In genomic region chr19:35641515-35642151, GRCh38 we compare ENCODE assay signal across 9 cellular contexts. TPM values are rescaled to one million over a fixed set of nuclear protein-coding genes. Genes with fewer than 3 reads are reported as not detected.
DNase-seq lines count a peak whose midpoint lies in the region; ATAC-seq and TF ChIP-seq lines count a peak whose summit lies in the region.
"Had no signal": no experiment of that assay in that cellular context is flagged by ENCODE, and none has a peak within 500 bp of the region (broad histone marks: within the 10 kb centered on the region; RNA-seq: fewer than 3 reads in every experiment).

Gene ETV2, plus strand, starts transcription at chr19:35641745. Its CDS starts 716 bp downstream, at chr19:35642461.

- POLR2A ChIA-PET in activated naive CD8-positive, alpha-beta T cell treated with anti-CD3 and anti-CD28 coated beads, Interleukin-2, amount 10 ng/mL, durations not matched to agents 7 days and 5 days (lab: Charles Lee): interaction anchor here (0.6 to 3.6 kb wide), 4 partner anchors 12 to 71 kb away, joined by 3 to 14 read pairs (median 4); no protein-coding TSS in a partner anchor

- ATAC-seq in CD4-positive, CD25-positive, alpha-beta regulatory T cell (ENCODE audit: low read depth in 2 of 2): no peak
- ATAC-seq in activated naive CD8-positive, alpha-beta T cell treated with anti-CD3 and anti-CD28 coated beads, Interleukin-2, amount 10 ng/mL, durations not matched to agents 7 days and 5 days (ENCODE audit: low read depth): no peak
- no peak for ATAC-seq in left lobe of liver

- peak within 1 kb of the TSS in 2 of 3 donors; percentile 43 to 51 for H3K27ac Mint-ChIP-seq in CD4-positive, CD25-positive, alpha-beta regulatory T cell
- peak within 1 kb of the TSS; percentile 80 for H3K27ac Mint-ChIP-seq in activated naive CD8-positive, alpha-beta T cell treated with anti-CD3 and anti-CD28 coated beads, Interleukin-2, amount 10 ng/mL, durations not matched to agents 7 days and 5 days
- no peak within 1 kb of the TSS for H3K27ac Mint-ChIP-seq in mesothelial cell of epicardium

- H3K4me3 ChIP-seq in CD4-positive, CD25-positive, alpha-beta regulatory T cell (ENCODE audit: low read depth, low read length): no peak within 1 kb of the TSS

- H3K27me3 ChIP-seq in CD4-positive, CD25-positive, alpha-beta regulatory T cell (ENCODE audit: control insufficient read depth, insufficient read depth, low read length): no peaks in the 10 kb centered on the region
- H3K27me3 ChIP-seq: tibial nerve had no signal

- H3K9me3 Mint-ChIP-seq in CD4-positive, CD25-positive, alpha-beta regulatory T cell: peaks cover 0 to 2% (median 0%) of the 10 kb centered on the region in 7 donors
- no peaks in the 10 kb centered on the region for H3K9me3 Mint-ChIP-seq in activated naive CD8-positive, alpha-beta T cell treated with anti-CD3 and anti-CD28 coated beads, Interleukin-2, amount 10 ng/mL, durations not matched to agents 7 days and 5 days
- no peaks in the 10 kb centered on the region for H3K9me3 Mint-ChIP-seq in mesothelial cell of epicardium

- peak within 1 kb of the TSS; percentile 73 to 96 (median 90) for H3K4me3 Mint-ChIP-seq in CD4-positive, CD25-positive, alpha-beta regulatory T cell
- peak within 1 kb of the TSS; percentile 82 for H3K4me3 Mint-ChIP-seq in activated naive CD8-positive, alpha-beta T cell treated with anti-CD3 and anti-CD28 coated beads, Interleukin-2, amount 10 ng/mL, durations not matched to agents 7 days and 5 days
- H3K4me3 Mint-ChIP-seq in mesothelial cell of epicardium: peak within 1 kb of the TSS; percentile 76

- H3K4me1 Mint-ChIP-seq in CD4-positive, CD25-positive, alpha-beta regulatory T cell: peaks cover 2 to 42% (median 15%) of the 10 kb centered on the region in 4 donors
- H3K4me1 Mint-ChIP-seq in activated naive CD8-positive, alpha-beta T cell treated with anti-CD3 and anti-CD28 coated beads, Interleukin-2, amount 10 ng/mL, durations not matched to agents 7 days and 5 days: peaks cover 34% of the 10 kb centered on the region
- H3K4me1 Mint-ChIP-seq in mesothelial cell of epicardium: peaks cover 17% of the 10 kb centered on the region

- H3K9me3 ChIP-seq in CD4-positive, CD25-positive, alpha-beta regulatory T cell (ENCODE audit: control insufficient read depth in 2 of 2, low read length in 2 of 2): no peaks in the 10 kb centered on the region
- H3K9me3 ChIP-seq: tibial nerve had no signal

- H3K27me3 Mint-ChIP-seq in CD4-positive, CD25-positive, alpha-beta regulatory T cell: no peaks in the 10 kb centered on the region
- no peaks in the 10 kb centered on the region for H3K27me3 Mint-ChIP-seq in activated naive CD8-positive, alpha-beta T cell treated with anti-CD3 and anti-CD28 coated beads, Interleukin-2, amount 10 ng/mL, durations not matched to agents 7 days and 5 days
- H3K27me3 Mint-ChIP-seq in mesothelial cell of epicardium (ENCODE audit: low read depth): no peaks in the 10 kb centered on the region

- no peak for TF ChIP-seq CTCF in mesothelial cell of epicardium (IDR thresholded peaks at IDR 0.05; ENCODE audit: unreplicated experiment)

- H3K36me3 Mint-ChIP-seq in CD4-positive, CD25-positive, alpha-beta regulatory T cell: peaks cover 7% of the 10 kb centered on the region
- H3K36me3 Mint-ChIP-seq in activated naive CD8-positive, alpha-beta T cell treated with anti-CD3 and anti-CD28 coated beads, Interleukin-2, amount 10 ng/mL, durations not matched to agents 7 days and 5 days: peaks cover 8% of the 10 kb centered on the region
- peaks cover 9% of the 10 kb centered on the region for H3K36me3 Mint-ChIP-seq in mesothelial cell of epicardium

- H3K4me1 ChIP-seq in CD4-positive, CD25-positive, alpha-beta regulatory T cell (ENCODE audit: control insufficient read depth, insufficient read depth, low read length, poor library complexity, severe bottlenecking): peaks cover 40% of the 10 kb centered on the region

- no peak within 1 kb of the TSS for H3K27ac ChIP-seq in CD4-positive, CD25-positive, alpha-beta regulatory T cell (ENCODE audit: insufficient read depth, low read length, poor library complexity, severe bottlenecking)

- peaks cover 13% of the 10 kb centered on the region for H3K36me3 ChIP-seq in CD4-positive, CD25-positive, alpha-beta regulatory T cell (ENCODE audit: control insufficient read depth, insufficient read depth, low read length)

- DNase-seq in CD4-positive, CD25-positive, alpha-beta regulatory T cell: peak in 2 of 3 donors; percentile 41 to 55
- DNase-seq in NCI-H226 (peak; percentile 25), mesothelial cell of epicardium (ENCODE audit: low spot score in 2 of 2, unreplicated experiment in 2 of 2) (no peak), NCI-H2107 (lab: John Stamatoyannopoulos, UW) (no peak), AG08396 (ENCODE audit: low spot score) (no peak), NCI-H2029 treated with DMSO at 0.1 percent for 48 hours (lab: John Stamatoyannopoulos, UW) (no peak), left lobe of liver (ENCODE audit: low spot score) (no peak)
- peak; percentile 76 for DNase-seq in activated naive CD8-positive, alpha-beta T cell treated with anti-CD3 and anti-CD28 coated beads, Interleukin-2, amount 10 ng/mL, durations not matched to agents 7 days and 5 days

RNA-seq across cellular contexts. Expression of gene ETV2, which starts in this region (rescaled TPM):
- not detected for total RNA-seq in CD4-positive, CD25-positive, alpha-beta regulatory T cell
- under 1 TPM in 3 of 4 donors, not detected in 1; 0.44 to 0.67 (median 0.46) TPM for polyA plus RNA-seq in CD4-positive, CD25-positive, alpha-beta regulatory T cell
- total RNA-seq in activated naive CD8-positive, alpha-beta T cell treated with anti-CD3 and anti-CD28 coated beads, Interleukin-2, amount 10 ng/mL, durations not matched to agents 7 days and 5 days: 1 to 10 TPM; 1.6 to 1.9 TPM
- total RNA-seq in mesothelial cell of epicardium (1.4 to 2.1 TPM (median 1.5 TPM) in 3 replicates), left lobe of liver (0.48 TPM)

Comparison
In these comparisons a context has a peak if more than half of its experiments do, and no peak if none do; other contexts are left out.
1. Peak in DNase-seq in CD4-positive, CD25-positive, alpha-beta regulatory T cell; RNA of the gene not detected or under 1 TPM.
2. DNase-seq: peak in NCI-H226 (single experiment) and activated naive CD8-positive, alpha-beta T cell treated with anti-CD3 and anti-CD28 coated beads, Interleukin-2, amount 10 ng/mL, durations not matched to agents 7 days and 5 days (single experiment); none in mesothelial cell of epicardium (0 of 2), NCI-H2107 (single experiment), AG08396 (single experiment), NCI-H2029 treated with DMSO at 0.1 percent for 48 hours (single experiment) and left lobe of liver (single experiment).
3. Peak in every context shown above with its lines, with median percentiles within 50 percentile points of each other: H3K4me3 Mint-ChIP-seq.